In the genomic region with DNA sequence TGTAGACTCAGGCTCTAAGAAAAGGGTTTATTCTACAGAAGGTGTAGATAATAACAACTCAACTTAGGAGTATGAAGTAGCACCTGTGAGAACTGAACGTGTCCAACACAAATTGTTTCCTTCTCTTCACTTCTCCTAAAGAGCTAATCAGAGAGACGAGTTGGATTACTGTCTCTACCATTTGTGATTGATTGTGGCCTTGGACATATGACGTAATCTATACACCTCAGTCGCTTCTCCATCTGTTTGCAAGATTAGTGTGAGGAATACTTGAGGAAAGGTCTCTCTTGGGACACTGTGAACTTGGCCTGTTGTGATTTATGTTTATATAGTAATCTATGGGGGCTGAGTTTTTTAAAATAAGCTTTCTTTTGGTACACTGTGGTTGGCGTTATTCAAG, we compare ENCODE assay signal across 20 cellular contexts.
"Had no signal": no experiment of that assay in that cellular context is flagged by ENCODE, and none has a peak within 500 bp of the region (broad histone marks: within the 10 kb centered on the region; RNA-seq: fewer than 3 reads in every experiment).

No MANE protein-coding gene starts in this region.

- FAIRE-seq: colon, endothelial cell of umbilical vein, frontal cortex, islet of Langerhans, keratinocyte had no signal

- DNase-seq: dermis blood vessel endothelial cell; dorsolateral prefrontal cortex; effector CD4-positive, alpha-beta T cell; effector memory CD4-positive, alpha-beta T cell; foreskin keratinocyte; heart right ventricle; hippocampal formation; left cardiac atrium; left lung; left ventricle myocardium superior; lower lobe of right lung; mesenchymal stem cell had no signal

- H3K27me3 ChIP-seq: dorsolateral prefrontal cortex, esophagus muscularis mucosa, foreskin keratinocyte, gastroesophageal sphincter, heart right ventricle, left lung had no signal

- H3K36me3 ChIP-seq: esophagus muscularis mucosa, gastroesophageal sphincter, heart right ventricle, left lung, lower lobe of right lung had no signal

- ATAC-seq: foreskin keratinocyte, gastroesophageal sphincter, heart right ventricle, left cardiac atrium, left lung, left ventricle myocardium superior, lower lobe of right lung had no signal

- H3K27ac ChIP-seq: coronary artery, dorsolateral prefrontal cortex, esophagus muscularis mucosa, foreskin keratinocyte, gastroesophageal sphincter, heart right ventricle, left lung, lower lobe of right lung had no signal

- H3K9me3 ChIP-seq: esophagus muscularis mucosa, lower lobe of right lung had no signal

- H3K4me3 ChIP-seq: coronary artery, dorsolateral prefrontal cortex, esophagus muscularis mucosa, gastroesophageal sphincter, heart right ventricle, left lung, lower lobe of right lung had no signal

- H3K4me1 ChIP-seq: esophagus muscularis mucosa, foreskin keratinocyte, gastroesophageal sphincter, left lung, lower lobe of right lung had no signal
